ENCODE assay signal across 8 cellular contexts in genomic region chr10:100341953-100342626, GRCh38. TPM values are rescaled to one million over a fixed set of nuclear protein-coding genes. Genes with fewer than 3 reads are reported as not detected.
DNase-seq lines count a peak whose midpoint lies in the region; ATAC-seq, FAIRE-seq and TF ChIP-seq lines count a peak whose summit lies in the region.

No MANE protein-coding gene starts in this region.

- H3K4me3 Mint-ChIP-seq in Calu3 (ENCODE audit: low read depth, unreplicated experiment): no peak overlapping the region

- 38 to 47% (median 44%) methylated on average over 8 to 9 of the region's 9 CpGs for WGBS in heart left ventricle, 4 donors

- H3K36me3 Mint-ChIP-seq in Calu3 (ENCODE audit: insufficient read depth, unreplicated experiment): peaks cover 21% of the 10 kb centered on the region

- peaks cover 10% of the 10 kb centered on the region for H3K27me3 Mint-ChIP-seq in Calu3 (ENCODE audit: unreplicated experiment)

- H3K4me1 ChIP-seq in heart left ventricle (peaks cover 0 to 37% (median 7%) of the 10 kb centered on the region in 12 donors), gastrocnemius medialis (peaks cover 43 to 46% of the 10 kb centered on the region in 2 donors)

- TF ChIP-seq POLR2A in heart left ventricle (IDR thresholded peaks at IDR 0.05): no peak
- TF ChIP-seq POLR2A in gastrocnemius medialis (IDR thresholded peaks at IDR 0.05): no peak

- H3K27ac Mint-ChIP-seq in Calu3 (ENCODE audit: unreplicated experiment): no peak overlapping the region

- no peak for FAIRE-seq in RCC 7860 (lab: Jason Lieb, UNC)

- CTCF ChIA-PET in Calu3 (lab: Charles Lee): interaction anchor here (0.6 to 1.0 kb wide), 3 partner anchors 31 to 177 kb away, joined by 3 to 6 read pairs (median 5); no protein-coding TSS in a partner anchor

- no peak overlapping the region for H3K4me3 ChIP-seq in heart left ventricle
- no peak overlapping the region for H3K4me3 ChIP-seq in gastrocnemius medialis

- in situ Hi-C loops in gastrocnemius medialis (cut with MboI; ENCODE audit: low sequenced_read_pairs in 4 of 4): loop anchor here (5.0 to 25.0 kb wide), 4 partner anchors 90 to 175 kb away; partner anchors contain the start of gene SEC31B (in 4 of the 4)

- intact Hi-C loops in Calu3 (cut with micrococcal nuclease; ENCODE audit: unreplicated experiment) (loop anchor here (1.0 kb wide), 1 partner anchor 91 kb away; no protein-coding TSS in a partner anchor), heart left ventricle (cut with DNase I) (loop anchor here in 3 of 10 donors (1.0 to 5.0 kb wide), 3 partner anchors 91 to 545 kb away; no protein-coding TSS in a partner anchor), gastrocnemius medialis (cut with DNase I; ENCODE audit: low total_unique reads) (loop anchor here (2.0 kb wide), 2 partner anchors 29 to 175 kb away; no protein-coding TSS in a partner anchor)

- H3K9me3 Mint-ChIP-seq in Calu3 (ENCODE audit: low read depth, unreplicated experiment): no peaks in the 10 kb centered on the region

- no peaks in the 10 kb centered on the region for H3K9me3 ChIP-seq in heart left ventricle
- no peaks in the 10 kb centered on the region for H3K9me3 ChIP-seq in gastrocnemius medialis

- H3K27ac ChIP-seq in heart left ventricle: no peak overlapping the region
- peak overlapping the region; percentile 54 to 75 (median 67) for H3K27ac ChIP-seq in gastrocnemius medialis

- DNase-seq in Calu3: peak; percentile 68
- DNase-seq in HCEC 1CT: peak; percentile 61
- DNase-seq in RCC 7860 (ENCODE audit: low spot score): peak; percentile 47
- DNase-seq in activated naive CD4-positive, alpha-beta T cell treated with anti-CD3 and anti-CD28 coated beads, Interleukin-2, amount 50 U/mL, for 16 hours: peak; percentile 45
- DNase-seq in heart left ventricle: peak in 4 of 5 donors; percentile 30 to 49 (median 46)
- DNase-seq in gastrocnemius medialis: peak; percentile 39 to 61

- BruUV-seq in Calu3 (replicated peaks; lab: Mats Ljungman, UMichigan): no TSS peak

- peak; percentile 66 to 78 (median 74) for ATAC-seq in heart left ventricle
- peak; percentile 44 to 60 for ATAC-seq in gastrocnemius medialis
- no peak for ATAC-seq in HG03354 (IDR thresholded peaks at IDR 0.05; ENCODE audit: poor library complexity, severe bottlenecking, unreplicated experiment)
- no peak for ATAC-seq in HG03342 (IDR thresholded peaks at IDR 0.05; ENCODE audit: unreplicated experiment)

- TF ChIP-seq CTCF in Calu3 (IDR thresholded peaks at IDR 0.05; ENCODE audit: unreplicated experiment) (peak; percentile 47), heart left ventricle (IDR thresholded peaks at IDR 0.05) (peak; percentile 38 to 67 (median 58)), gastrocnemius medialis (IDR thresholded peaks at IDR 0.05 in 4 of 5, conservative IDR thresholded peaks at IDR 0.05 in 1 of 5) (peak in 4 of 5 experiments; percentile 23 to 63 (median 42))

- H3K27me3 ChIP-seq in heart left ventricle (peaks cover 0 to 10% (median 0%) of the 10 kb centered on the region in 9 donors), gastrocnemius medialis (peaks cover 9 to 14% (median 10%) of the 10 kb centered on the region in 3 donors)

- H3K36me3 ChIP-seq in heart left ventricle (no peaks in the 10 kb centered on the region), gastrocnemius medialis (no peaks in the 10 kb centered on the region)

- peaks cover 18% of the 10 kb centered on the region for H3K4me1 Mint-ChIP-seq in Calu3 (ENCODE audit: low read depth, unreplicated experiment)

RNA-seq across cellular contexts. Expression of gene SCD, which starts 4.9 kb away (rescaled TPM):
- 173 and 225 TPM in 2 replicates for total RNA-seq in Calu3 (2022)
- 100 to 1,000 TPM in 1 of 9 donors, 10 to 100 TPM in 2, 1 to 10 TPM in 6; 2.3 to 216 (median 4.9) TPM for total RNA-seq in heart left ventricle
- polyA plus RNA-seq in heart left ventricle: 10 to 100 TPM; 16.8 to 66.9 TPM
- 1 to 10 TPM; 1.1 to 1.9 (median 1.6) TPM for total RNA-seq in gastrocnemius medialis

RNA-seq across cellular contexts. Expression of gene PKD2L1, which starts 12.1 kb away (rescaled TPM):
- total RNA-seq in Calu3 (2022): not detected in 2 replicates
- not detected for total RNA-seq in heart left ventricle
- polyA plus RNA-seq in heart left ventricle: not detected
- total RNA-seq in gastrocnemius medialis: not detected

RNA-seq across cellular contexts. Expression of gene BLOC1S2, which starts 55.6 kb away (rescaled TPM):
- total RNA-seq in Calu3 (2022): 19.4 TPM in 2 replicates
- total RNA-seq in heart left ventricle: 10 to 100 TPM; 14.6 to 32.0 (median 20.8) TPM
- polyA plus RNA-seq in heart left ventricle: 10 to 100 TPM; 23.0 to 43.8 TPM
- total RNA-seq in gastrocnemius medialis: 100 to 1,000 TPM in 1 of 4 donors, 10 to 100 TPM in 3; 60.4 to 114 (median 75.1) TPM

Comparison
In these comparisons a context has a peak if more than half of its experiments do, and no peak if none do; other contexts are left out.
1. ATAC-seq: peak in heart left ventricle (4 of 4) and gastrocnemius medialis (2 of 2); none in HG03354 (single experiment) and HG03342 (single experiment).
2. H3K27ac ChIP-seq: peak in gastrocnemius medialis (4 of 4); none in heart left ventricle (0 of 12).
3. Peak in every context shown above with its lines, with median percentiles within 50 percentile points of each other: DNase-seq and CTCF ChIP-seq.